Comparison of ENCODE assay signal across 29 cellular contexts in the genomic region with DNA sequence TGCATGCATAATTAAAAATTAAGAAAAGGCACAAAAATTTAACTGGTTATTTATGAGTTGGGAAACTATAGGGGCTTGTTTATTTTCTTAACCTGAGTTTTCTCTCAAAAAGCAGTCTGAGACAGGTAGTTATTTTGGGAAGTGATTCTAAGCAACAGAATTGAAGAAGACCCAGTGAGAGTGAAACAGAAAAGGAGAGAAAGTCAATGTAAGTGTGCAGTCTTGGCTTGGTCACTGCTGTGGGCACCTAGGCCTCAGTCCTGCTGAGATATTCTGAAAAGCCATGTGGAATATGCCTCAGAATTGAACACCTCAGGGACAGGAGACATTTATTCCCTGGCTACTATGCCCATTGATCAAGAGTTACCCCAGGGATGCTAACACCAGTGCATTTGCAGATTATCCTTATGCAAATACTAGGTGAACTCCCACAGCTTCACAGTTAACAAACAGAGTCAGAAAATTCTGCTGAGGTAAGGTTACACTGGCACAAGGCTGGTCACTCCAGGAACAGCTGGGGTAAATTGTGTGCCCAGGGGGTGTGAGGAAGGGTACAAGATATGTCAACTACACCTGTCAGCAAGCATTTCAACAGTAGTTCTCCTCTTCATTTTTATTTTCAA.
DNase-seq lines count a peak whose midpoint lies in the region; ATAC-seq lines count a peak whose summit lies in the region.
"Had no signal": no experiment of that assay in that cellular context is flagged by ENCODE, and none has a peak within 500 bp of the region (broad histone marks: within the 10 kb centered on the region; RNA-seq: fewer than 3 reads in every experiment).

No MANE protein-coding gene starts in this region.

- H3K9me3 ChIP-seq in HAP-1, result no peaks in the 10 kb centered on the region
- H3K9me3 ChIP-seq: esophagus squamous epithelium, left ventricle myocardium inferior, ovary, upper lobe of right lung had no signal

- H2BK120ac ChIP-seq in mesendoderm (ENCODE audit: low read depth, low read length), result no peak overlapping the region

- no peak overlapping the region for H3K9ac ChIP-seq in mesendoderm (ENCODE audit: low read length)

- no peak overlapping the region for H2BK15ac ChIP-seq in mesendoderm (replicated peaks; ENCODE audit: low read depth)

- H3K4me3 Mint-ChIP-seq in activated naive CD4-positive, alpha-beta T cell treated with anti-CD3 and anti-CD28 coated beads, Interleukin-2, amount 10 ng/mL, durations not matched to agents 7 days and 5 days, result no peak overlapping the region
- H3K4me3 Mint-ChIP-seq: activated B cell treated with CpG ODN at 0.5 μM for 24 hours; activated naive CD8-positive, alpha-beta T cell; natural killer cell treated with Interleukin-12 subunit alpha and Interleukin-12 subunit beta and Interleukin-15 and Interleukin-18, amount 100 ng/mL, for 72 hours had no signal

- no peaks in the 10 kb centered on the region for H3K36me3 Mint-ChIP-seq in activated naive CD4-positive, alpha-beta T cell treated with anti-CD3 and anti-CD28 coated beads, Interleukin-2, amount 10 ng/mL, durations not matched to agents 7 days and 5 days
- H3K36me3 Mint-ChIP-seq: activated naive CD8-positive, alpha-beta T cell; natural killer cell treated with Interleukin-12 subunit alpha and Interleukin-12 subunit beta and Interleukin-15 and Interleukin-18, amount 100 ng/mL, for 72 hours had no signal

- H3K4me1 ChIP-seq in mesendoderm (ENCODE audit: control insufficient read depth, low read depth, low read length), result peaks cover 3% of the 10 kb centered on the region
- H3K4me1 ChIP-seq in HAP-1, result no peaks in the 10 kb centered on the region
- H3K4me1 ChIP-seq: esophagus squamous epithelium, left ventricle myocardium inferior, upper lobe of right lung had no signal

- no peak overlapping the region for H3K27ac ChIP-seq in mesendoderm (ENCODE audit: low read depth, low read length)
- H3K27ac ChIP-seq: esophagus squamous epithelium, left ventricle myocardium inferior, ovary, upper lobe of right lung had no signal

- no peak overlapping the region for H2AK5ac ChIP-seq in mesendoderm (ENCODE audit: low read length)

- H3K27me3 Mint-ChIP-seq in activated naive CD4-positive, alpha-beta T cell treated with anti-CD3 and anti-CD28 coated beads, Interleukin-2, amount 10 ng/mL, durations not matched to agents 7 days and 5 days, result no peaks in the 10 kb centered on the region
- H3K27me3 Mint-ChIP-seq: activated B cell treated with CpG ODN at 0.5 μM for 24 hours; natural killer cell treated with Interleukin-12 subunit alpha and Interleukin-12 subunit beta and Interleukin-15 and Interleukin-18, amount 100 ng/mL, for 72 hours had no signal

- in situ Hi-C loops in HAP-1 (cut with MboI; ENCODE audit: low sequenced_read_pairs), result no loop called here

- H3K4me3 ChIP-seq in mesendoderm (ENCODE audit: low read length) (no peak overlapping the region), HAP-1 (no peak overlapping the region)
- H3K4me3 ChIP-seq: esophagus squamous epithelium, left ventricle myocardium inferior, ovary, upper lobe of right lung had no signal

- H3K9me3 Mint-ChIP-seq in activated naive CD4-positive, alpha-beta T cell treated with anti-CD3 and anti-CD28 coated beads, Interleukin-2, amount 10 ng/mL, durations not matched to agents 7 days and 5 days, result no peaks in the 10 kb centered on the region
- H3K9me3 Mint-ChIP-seq: activated B cell treated with CpG ODN at 0.5 μM for 24 hours; natural killer cell treated with Interleukin-12 subunit alpha and Interleukin-12 subunit beta and Interleukin-15 and Interleukin-18, amount 100 ng/mL, for 72 hours had no signal

- H3K79me1 ChIP-seq in mesendoderm (ENCODE audit: low read length), result no peaks in the 10 kb centered on the region

- no peaks in the 10 kb centered on the region for H3K27me3 ChIP-seq in mesendoderm (ENCODE audit: insufficient read depth, low read length, poor library complexity)
- H3K27me3 ChIP-seq in HAP-1 (ENCODE audit: low read depth), result peaks cover 3% of the 10 kb centered on the region; the same call in 1 of the 2 replicates
- H3K27me3 ChIP-seq: esophagus squamous epithelium, ovary, upper lobe of right lung had no signal

- no peak overlapping the region for H4K8ac ChIP-seq in mesendoderm (ENCODE audit: low read depth, low read length)

- no peak overlapping the region for H3K27ac Mint-ChIP-seq in activated naive CD4-positive, alpha-beta T cell treated with anti-CD3 and anti-CD28 coated beads, Interleukin-2, amount 10 ng/mL, durations not matched to agents 7 days and 5 days
- H3K27ac Mint-ChIP-seq: activated B cell treated with CpG ODN at 0.5 μM for 24 hours; activated naive CD8-positive, alpha-beta T cell; natural killer cell treated with Interleukin-12 subunit alpha and Interleukin-12 subunit beta and Interleukin-15 and Interleukin-18, amount 100 ng/mL, for 72 hours had no signal

- H3K56ac ChIP-seq in mesendoderm (ENCODE audit: low read length), result no peak overlapping the region

- H3K36me3 ChIP-seq in mesendoderm (ENCODE audit: control insufficient read depth, insufficient read depth, low read length) (no peaks in the 10 kb centered on the region), HAP-1 (replicated peaks) (no peaks in the 10 kb centered on the region)
- H3K36me3 ChIP-seq: esophagus squamous epithelium, left ventricle myocardium inferior, ovary, upper lobe of right lung had no signal

- no peak overlapping the region for H4K5ac ChIP-seq in mesendoderm (ENCODE audit: low read length)

- no peaks in the 10 kb centered on the region for H3K79me2 ChIP-seq in mesendoderm (ENCODE audit: control insufficient read depth, insufficient read depth, low read length)

- H3K4me1 Mint-ChIP-seq in activated naive CD4-positive, alpha-beta T cell treated with anti-CD3 and anti-CD28 coated beads, Interleukin-2, amount 10 ng/mL, durations not matched to agents 7 days and 5 days, result no peaks in the 10 kb centered on the region

- H3K23ac ChIP-seq in mesendoderm (ENCODE audit: low read length), result no peak overlapping the region

- H2BK5ac ChIP-seq in mesendoderm (ENCODE audit: low read length), result no peak overlapping the region

- H3K4me2 ChIP-seq in mesendoderm (ENCODE audit: low read length), result no peak overlapping the region

- ATAC-seq in GM18519 (IDR thresholded peaks at IDR 0.05; ENCODE audit: low FRiP score, unreplicated experiment) (peak; percentile 69), GM21723 (IDR thresholded peaks at IDR 0.05; ENCODE audit: unreplicated experiment) (peak; percentile 80), HG03159 (IDR thresholded peaks at IDR 0.05; ENCODE audit: unreplicated experiment) (peak; percentile 56), HG03108 (IDR thresholded peaks at IDR 0.05; ENCODE audit: unreplicated experiment) (no peak)
- ATAC-seq: natural killer cell treated with Interleukin-12 subunit alpha and Interleukin-12 subunit beta and Interleukin-15 and Interleukin-18, amount 100 ng/mL, for 72 hours; upper lobe of right lung had no signal

- CTCF ChIA-PET in activated naive CD4-positive, alpha-beta T cell treated with anti-CD3 and anti-CD28 coated beads, Interleukin-2, amount 10 ng/mL, durations not matched to agents 7 days and 5 days (lab: Charles Lee), result no interaction called here

- no peak overlapping the region for H3K4ac ChIP-seq in mesendoderm (ENCODE audit: low read depth, low read length)

- DNase-seq in mesendoderm (peak; percentile 42), HAP-1 (ENCODE audit: low spot score in 2 of 2) (no peak), NCI-H146 treated with DMSO at 0.1 percent for 48 hours (lab: John Stamatoyannopoulos, UW; ENCODE audit: unreplicated experiment) (no peak)
- DNase-seq in activated naive CD4-positive, alpha-beta T cell treated with anti-CD3 and anti-CD28 coated beads, Interleukin-2, amount 10 ng/mL, durations not matched to agents 7 days and 5 days, result no peak
- DNase-seq: activated B cell treated with CpG ODN at 0.5 μM for 24 hours; activated CD4-positive, alpha-beta T cell treated with anti-CD3 and anti-CD28 coated beads, Interleukin-2, amount 50 U/mL, for 4 hours; activated CD8-positive, alpha-beta memory T cell treated with anti-CD3 and anti-CD28 coated beads, Interleukin-2, amount 50 U/mL, for 4 hours; aorta; caudate nucleus; esophagus squamous epithelium; GDM1; HCEC 1CT; hippocampal formation; left ventricle myocardium inferior; NCI-H187 treated with DMSO at 0.1 percent for 48 hours; NCI-H82; ovary; retina; small intestine; stimulated activated CD4-positive, alpha-beta T cell treated with anti-CD3 and anti-CD28 coated beads, Interleukin-1b, Interleukin-23, amount 100 ng/mL, for 48 hours; substantia nigra; T-helper 9 cell; upper lobe of right lung had no signal

- no peak overlapping the region for H3K18ac ChIP-seq in mesendoderm (ENCODE audit: low read length)
